8 cellular contexts compared by ENCODE assay signal in genomic region chr2:165573534-165574461, GRCh38.
DNase-seq lines count a peak whose midpoint lies in the region; ATAC-seq and TF ChIP-seq lines count a peak whose summit lies in the region.

No MANE protein-coding gene starts in this region.

- no peak overlapping the region for H3K4me3 Mint-ChIP-seq in natural killer cell

- H3K27ac Mint-ChIP-seq in natural killer cell: no peak overlapping the region

- no peaks in the 10 kb centered on the region for H3K9me3 Mint-ChIP-seq in natural killer cell

- 32% methylated on average over 17 of the region's 17 CpGs for WGBS in right cardiac atrium

- intact Hi-C loops in right cardiac atrium (cut with DNase I): no loop called here
- intact Hi-C loops in posterior cingulate gyrus (cut with DNase I): loop anchor here (5.0 kb wide), 2 partner anchors 74 to 101 kb away; no protein-coding TSS in a partner anchor
- intact Hi-C loops in natural killer cell (cut with micrococcal nuclease): no loop called here

- TF ChIP-seq CTCF in natural killer cell (IDR thresholded peaks at IDR 0.05): no peak

- no peaks in the 10 kb centered on the region for H3K27me3 ChIP-seq in right cardiac atrium (ENCODE audit: control insufficient read depth, insufficient read depth)

- peak overlapping the region; percentile 1 for H3K27ac ChIP-seq in right cardiac atrium (ENCODE audit: low read length)

- H3K36me3 Mint-ChIP-seq in natural killer cell: no peaks in the 10 kb centered on the region

- H3K9me3 ChIP-seq in right cardiac atrium (ENCODE audit: control insufficient read depth, low read length): no peaks in the 10 kb centered on the region

- DNase-seq in DMS79 treated with DMSO at 0.1 percent for 48 hours (lab: John Stamatoyannopoulos, UW): peak; percentile 2
- DNase-seq in DMS79 (lab: John Stamatoyannopoulos, UW): no peak
- DNase-seq in UCSD-AML1 (lab: John Stamatoyannopoulos, UW; ENCODE audit: unreplicated experiment): peak; percentile 4
- peak; percentile 25 to 77 (median 69) for DNase-seq in right cardiac atrium
- DNase-seq in posterior cingulate gyrus: peak; percentile 53 to 93 (median 64)
- no peak for DNase-seq in natural killer cell

- ATAC-seq in right cardiac atrium: peak; percentile 83 to 92
- ATAC-seq in activated CD4-positive, CD25-positive, alpha-beta regulatory T cell treated with anti-CD3 and anti-CD28 coated beads, Interleukin-2, amount 50 U/mL, for 24 hours: no peak
- ATAC-seq in HG03354 (IDR thresholded peaks at IDR 0.05; ENCODE audit: poor library complexity, severe bottlenecking, unreplicated experiment): no peak
- ATAC-seq in natural killer cell: no peak

- H3K4me1 Mint-ChIP-seq in natural killer cell: no peaks in the 10 kb centered on the region

- peak overlapping the region; percentile 56 for H3K4me3 ChIP-seq in right cardiac atrium (ENCODE audit: low read length)

- peaks cover 0 to 19% of the 10 kb centered on the region in 2 donors for H3K27me3 Mint-ChIP-seq in natural killer cell (ENCODE audit: low read depth in 2 of 2)

- no peaks in the 10 kb centered on the region for H3K4me1 ChIP-seq in right cardiac atrium (ENCODE audit: control insufficient read depth, insufficient read depth, low read length)

Comparison
In these comparisons a context has a peak if more than half of its experiments do, and no peak if none do; other contexts are left out.
1. DNase-seq: peak in DMS79 treated with DMSO at 0.1 percent for 48 hours (single experiment), UCSD-AML1 (single experiment), right cardiac atrium (3 of 3) and posterior cingulate gyrus (10 of 10); none in DMS79 (single experiment) and natural killer cell (single experiment).
2. ATAC-seq: peak in right cardiac atrium (2 of 2); none in activated CD4-positive, CD25-positive, alpha-beta regulatory T cell treated with anti-CD3 and anti-CD28 coated beads, Interleukin-2, amount 50 U/mL, for 24 hours (0 of 2), HG03354 (single experiment) and natural killer cell (0 of 3).